Comparison of ENCODE assay signal across 14 cellular contexts in the genomic region with DNA sequence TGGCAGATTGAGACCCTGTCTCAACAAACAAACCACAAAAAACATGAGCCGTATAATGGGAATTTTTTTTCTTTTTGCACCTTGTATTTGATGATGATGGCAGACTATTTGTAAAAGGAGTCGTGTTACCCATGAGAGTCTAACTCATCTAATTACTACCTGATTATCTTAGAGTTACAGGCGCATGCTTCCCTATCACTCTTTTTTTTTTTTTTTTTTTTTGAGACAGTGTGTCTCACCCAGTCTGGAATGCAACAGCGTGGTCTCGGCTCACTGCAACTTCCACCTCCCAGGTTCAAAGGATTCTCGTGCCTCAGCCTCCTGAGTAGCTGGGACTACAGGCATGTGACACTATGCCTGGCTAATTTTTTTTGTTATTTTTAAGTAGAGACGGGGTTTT. TPM values are rescaled to one million over a fixed set of nuclear protein-coding genes. Genes with fewer than 3 reads are reported as not detected.
DNase-seq lines count a peak whose midpoint lies in the region; ATAC-seq, FAIRE-seq and TF ChIP-seq lines count a peak whose summit lies in the region.
"Not testable (repeated sequence)": the region's sequence is repeated elsewhere in the genome, so short reads cannot be mapped to it uniquely, and the experiment has no call there.
"Had no signal": no experiment of that assay in that cellular context is flagged by ENCODE, and none has a peak within 500 bp of the region (broad histone marks: within the 10 kb centered on the region; RNA-seq: fewer than 3 reads in every experiment).

No MANE protein-coding gene starts in this region.

- H3K27me3 Mint-ChIP-seq in Caco-2 (ENCODE audit: insufficient read depth, unreplicated experiment); HFFc6 (ENCODE audit: insufficient read depth); T-cell; activated T-cell treated with anti-CD3 and anti-CD28 coated beads, Interleukin-2, amount 50 U/mL, for 24 hours: not testable (repeated sequence)

- H3K27ac ChIP-seq in GM12878 (ENCODE audit: control insufficient read depth, insufficient read depth); psoas muscle: not testable (repeated sequence)

- not testable (repeated sequence) for H4K20me1 ChIP-seq in GM12878 (ENCODE audit: control insufficient read depth, insufficient read depth)

- ATAC-seq in T-cell (replicated peaks in 1 of 4); GM12878; psoas muscle: not testable (repeated sequence)

- H3K36me3 Mint-ChIP-seq in Caco-2 (ENCODE audit: insufficient read depth, unreplicated experiment) (peaks cover 39% of the 10 kb centered on the region), HFFc6 (ENCODE audit: low read depth) (peaks cover 15% of the 10 kb centered on the region), T-cell (peaks cover 19% of the 10 kb centered on the region)
- peaks cover 40% of the 10 kb centered on the region for H3K36me3 Mint-ChIP-seq in activated T-cell treated with anti-CD3 and anti-CD28 coated beads, Interleukin-2, amount 50 U/mL, for 24 hours (ENCODE audit: low read depth)

- 23% methylated on average over 4 of the region's 7 CpGs for WGBS in GM12878 (ENCODE audit: insufficient coverage, insufficient replicate concordance, low lambda C conversion rate, missing lambda C conversion rate)
- WGBS in psoas muscle, 3 donors: 41 to 68% (median 57%) methylated on average over 6 to 7 of the region's 7 CpGs

- not testable (repeated sequence) for H3K27me3 ChIP-seq in Caco-2 (replicated peaks; ENCODE audit: control insufficient read depth, insufficient read depth, low read length); GM12878 (replicated peaks in 1 of 2; ENCODE audit: control insufficient read depth in 2 of 2, insufficient read depth in 2 of 2, low read length in 1 of 2); psoas muscle (ENCODE audit: insufficient read depth in 3 of 3, low read length in 2 of 3)

- H3K36me3 ChIP-seq in Caco-2 (ENCODE audit: control insufficient read depth, insufficient read depth, low read length); GM12878 (ENCODE audit: control insufficient read depth in 2 of 2, insufficient read depth in 2 of 2, low read length in 1 of 2): not testable (repeated sequence)
- H3K36me3 ChIP-seq in psoas muscle (ENCODE audit: insufficient read depth in 1 of 2, low read depth in 1 of 2): peaks cover 0 to 28% of the 10 kb centered on the region in 2 donors

- not testable (repeated sequence) for H3K4me1 Mint-ChIP-seq in Caco-2 (ENCODE audit: low read depth, unreplicated experiment); HFFc6 (ENCODE audit: low read depth)
- peaks cover 26 to 31% (median 31%) of the 10 kb centered on the region in 3 donors for H3K4me1 Mint-ChIP-seq in T-cell
- peaks cover 26% of the 10 kb centered on the region for H3K4me1 Mint-ChIP-seq in activated T-cell treated with anti-CD3 and anti-CD28 coated beads, Interleukin-2, amount 50 U/mL, for 24 hours (ENCODE audit: low read depth)

- DNase-seq in Caco-2; HFFc6; T-cell; activated T-cell treated with anti-CD3 and anti-CD28 coated beads, Interleukin-2, amount 50 U/mL, for 24 hours; GM12878 (ENCODE audit: low read depth, low spot score); psoas muscle: not testable (repeated sequence)
- peak; percentile 61 for DNase-seq in kidney tubule cell (ENCODE audit: low spot score)

- not testable (repeated sequence) for H2AFZ ChIP-seq in GM12878 (ENCODE audit: control insufficient read depth, low read depth, low read length)

- not testable (repeated sequence) for H3K27ac Mint-ChIP-seq in Caco-2 (ENCODE audit: unreplicated experiment); HFFc6; T-cell; activated T-cell treated with anti-CD3 and anti-CD28 coated beads, Interleukin-2, amount 50 U/mL, for 24 hours

- intact Hi-C loops in Caco-2 (cut with micrococcal nuclease; ENCODE audit: unreplicated experiment); GM12878 (cut with micrococcal nuclease; ENCODE audit: unreplicated experiment); psoas muscle (cut with DNase I): not testable (repeated sequence)

- POLR2A ChIA-PET in Caco-2 (lab: Charles Lee); T-cell (lab: Charles Lee); GM12878 (lab: Charles Lee): not testable (repeated sequence)

- H3K9me3 Mint-ChIP-seq in Caco-2 (ENCODE audit: unreplicated experiment): peaks cover 14% of the 10 kb centered on the region
- H3K9me3 Mint-ChIP-seq in HFFc6; T-cell; activated T-cell treated with anti-CD3 and anti-CD28 coated beads, Interleukin-2, amount 50 U/mL, for 24 hours: not testable (repeated sequence)

- not testable (repeated sequence) for FAIRE-seq in GM12878 (lab: Jason Lieb, UNC)

- TF ChIP-seq CTCF in Caco-2 (IDR thresholded peaks at IDR 0.05; ENCODE audit: insufficient read depth in 1 of 2, low read depth in 1 of 2, low read length in 1 of 2, severe bottlenecking in 1 of 2, unreplicated experiment in 1 of 2); HFFc6 (IDR thresholded peaks at IDR 0.05); GM12878 (IDR thresholded peaks at IDR 0.05 in 2 of 3, conservative IDR thresholded peaks at IDR 0.05 in 1 of 3; ENCODE audit: control insufficient read depth in 2 of 3, extremely low read depth in 1 of 3, insufficient read depth in 1 of 3, low read depth in 3 of 3, low read length in 3 of 3); psoas muscle (IDR thresholded peaks at IDR 0.05): not testable (repeated sequence)

- not testable (repeated sequence) for TF ChIP-seq RAD21 in GM12878 (IDR thresholded peaks at IDR 0.05; ENCODE audit: insufficient read depth, low read depth, low read length)

- H3K9me3 ChIP-seq in Caco-2; GM12878 (replicated peaks; ENCODE audit: control insufficient read depth, insufficient read depth, low read length); psoas muscle: not testable (repeated sequence)

- CTCF ChIA-PET in Caco-2 (lab: Charles Lee); T-cell (lab: Charles Lee); GM12878 (lab: Yijun Ruan, JAX): not testable (repeated sequence)

- TF ChIP-seq EP300 in GM12878 (IDR thresholded peaks at IDR 0.05; ENCODE audit: borderline replicate concordance in 1 of 2, control insufficient read depth in 1 of 2, low read depth in 2 of 2, low read length in 2 of 2): not testable (repeated sequence)

- in situ Hi-C loops in GM12878 (cut with MboI): not testable (repeated sequence)

- H3K4me1 ChIP-seq in Caco-2; GM12878 (ENCODE audit: control insufficient read depth, insufficient read depth, low read length); psoas muscle: not testable (repeated sequence)

- BruUV-seq in Caco-2 (replicated peaks; lab: Mats Ljungman, UMichigan); GM12878 (replicated peaks; lab: Mats Ljungman, UMichigan): not testable (repeated sequence)

- 0 out of 2 replicates have a peak overlapping the region, but pooled peaks have one; percentile 9 for H3K4me2 ChIP-seq in GM12878 (ENCODE audit: control insufficient read depth, insufficient read depth)

- peaks cover 14% of the 10 kb centered on the region for H3K79me2 ChIP-seq in GM12878 (ENCODE audit: control insufficient read depth, insufficient read depth, low read length)

- RAD21 ChIA-PET in GM12878 (lab: Charles Lee; ENCODE audit: unreplicated experiment): not testable (repeated sequence)

- H3K4me3 Mint-ChIP-seq in Caco-2 (ENCODE audit: unreplicated experiment) (peak overlapping the region; percentile 46), HFFc6 (peak overlapping the region; percentile 96), T-cell (peak overlapping the region; percentile 31 to 90 (median 51))
- peak overlapping the region; percentile 96 for H3K4me3 Mint-ChIP-seq in activated T-cell treated with anti-CD3 and anti-CD28 coated beads, Interleukin-2, amount 50 U/mL, for 24 hours

- not testable (repeated sequence) for H3K4me3 ChIP-seq in Caco-2 (ENCODE audit: low read depth, low read length)
- H3K4me3 ChIP-seq in GM12878: peak overlapping the region; percentile 53
- H3K4me3 ChIP-seq in psoas muscle: peak overlapping the region; percentile 81

- SMC1A ChIA-PET in GM12878 (lab: Charles Lee; ENCODE audit: uncharacterized antibody, unreplicated experiment): not testable (repeated sequence)

- not testable (repeated sequence) for H3K9ac ChIP-seq in GM12878 (ENCODE audit: control insufficient read depth, insufficient read depth, low read length)

- not testable (repeated sequence) for TF ChIP-seq POLR2A in GM12878 (IDR thresholded peaks at IDR 0.05; ENCODE audit: low read depth, low read length)

RNA-seq across cellular contexts. Expression of a gene that starts 9.1 kb away (rescaled TPM):
- total RNA-seq in Caco-2 (2022): not detected in 2 replicates
- total RNA-seq in HFFc6 (2021; fragmentation: NEBNext Ultra II Directional; extraction: Animal tissue kit (Norgen Biotek cat#: 25700)): not detected
- not detected for total RNA-seq in T-cell
- not detected in 2 replicates for total RNA-seq in GM12878 (2013; cell fraction: nucleolus; rRNA removed)
- not detected in 2 replicates for total RNA-seq in GM12878 (2014; rRNA removed)
- total RNA-seq in GM12878 (2014; rRNA removed; fragmentation: Illumina TruSeq; extraction: Trizol): not detected in 2 replicates
- not detected in 2 replicates for total RNA-seq in GM12878 (2021)
- 1.0 TPM for polyA plus RNA-seq in GM12878 (2011; ENCODE audit: low read depth)
- not detected in 2 replicates for polyA plus RNA-seq in GM12878 (2011; rRNA removed)
- not detected in 2 replicates for polyA plus RNA-seq in GM12878 (2011; cell fraction: cytosol; rRNA removed)
- polyA plus RNA-seq in GM12878 (2011; cell fraction: nucleus; rRNA removed): not detected in 2 replicates
- 2.1 and 2.8 TPM in 2 replicates for polyA plus RNA-seq in GM12878 (2012)
- not detected in 2 replicates for polyA plus RNA-seq in GM12878 (2014; fragmentation: Illumina TruSeq; extraction: Trizol)
- polyA plus RNA-seq in GM12878 (2014; fragmentation: Nextera tagmentation; extraction: Ambion mirVana): under 1 TPM; 0.05 to 0.40 TPM
- not detected in 2 replicates for polyA plus RNA-seq in GM12878 (2014; rRNA removed)
- 1 to 10 TPM; 1.6 to 2.3 TPM for polyA plus RNA-seq in GM12878 (2016; fragmentation: Nextera tagmentation; extraction: Ambion mirVana)
- polyA minus RNA-seq in GM12878 (2011; rRNA and poly(A)+ RNA removed): 0.21 TPM in 1 of 2 replicates, not detected in the other
- polyA minus RNA-seq in GM12878 (2011; cell fraction: cytosol; rRNA and poly(A)+ RNA removed): not detected in 2 replicates
- polyA minus RNA-seq in GM12878 (2011; cell fraction: nucleus; rRNA and poly(A)+ RNA removed): 0.19 TPM in 1 of 2 replicates, not detected in the other
- not detected for total RNA-seq in psoas muscle
- polyA plus RNA-seq in psoas muscle: under 1 TPM; 0.05 to 0.08 (median 0.08) TPM
- total RNA-seq: activated naive CD4-positive, alpha-beta T cell treated with anti-CD3 and anti-CD28 coated beads, Interleukin-2, amount 50 U/mL, for 72 hours; endothelial cell of umbilical vein; glomerular endothelial cell; mammary epithelial cell; omental fat pad; Right ventricle myocardium inferior; spleen had no signal
- polyA plus RNA-seq: endothelial cell of umbilical vein, mammary epithelial cell had no signal

RNA-seq across cellular contexts. Expression of a gene that starts 30.8 kb away (rescaled TPM):
- total RNA-seq in Caco-2 (2022) (34.2 and 35.2 TPM in 2 replicates), T-cell (10 to 100 TPM; 37.1 to 56.2 (median 48.3) TPM), GM12878 (2014; rRNA removed) (26.4 and 27.8 TPM in 2 replicates), GM12878 (2014; rRNA removed; fragmentation: Illumina TruSeq; extraction: Trizol) (21.0 and 21.2 TPM in 2 replicates), GM12878 (2021) (25.1 and 32.4 TPM in 2 replicates), psoas muscle (10 to 100 TPM in 3 of 4 donors, 1 to 10 TPM in 1; 9.7 to 20.1 (median 13.2) TPM)
- 10 to 100 TPM; 18.8 to 24.7 (median 20.4) TPM for total RNA-seq in HFFc6 (2021; fragmentation: NEBNext Ultra II Directional; extraction: Animal tissue kit (Norgen Biotek cat#: 25700))
- total RNA-seq in GM12878 (2013; cell fraction: nucleolus; rRNA removed): 90.6 and 113 TPM in 2 replicates
- 31.0 TPM for polyA plus RNA-seq in GM12878 (2011; ENCODE audit: low read depth)
- polyA plus RNA-seq in GM12878 (2011; rRNA removed) (21.3 and 23.3 TPM in 2 replicates), GM12878 (2014; fragmentation: Illumina TruSeq; extraction: Trizol) (12.7 and 17.7 TPM in 2 replicates), GM12878 (2014; fragmentation: Nextera tagmentation; extraction: Ambion mirVana) (10 to 100 TPM; 17.0 to 18.3 TPM), GM12878 (2014; rRNA removed) (38.3 and 43.9 TPM in 2 replicates), GM12878 (2016; fragmentation: Nextera tagmentation; extraction: Ambion mirVana) (10 to 100 TPM; 31.6 to 38.4 TPM), psoas muscle (10 to 100 TPM; 13.1 to 20.4 (median 15.9) TPM)
- 24.1 and 34.0 TPM in 2 replicates for polyA plus RNA-seq in GM12878 (2011; cell fraction: cytosol; rRNA removed)
- polyA plus RNA-seq in GM12878 (2011; cell fraction: nucleus; rRNA removed): 80.6 and 93.3 TPM in 2 replicates
- polyA plus RNA-seq in GM12878 (2012): 30.8 and 40.1 TPM in 2 replicates
- polyA minus RNA-seq in GM12878 (2011; rRNA and poly(A)+ RNA removed): 6.1 and 11.8 TPM in 2 replicates
- 5.9 and 7.0 TPM in 2 replicates for polyA minus RNA-seq in GM12878 (2011; cell fraction: cytosol; rRNA and poly(A)+ RNA removed)
- polyA minus RNA-seq in GM12878 (2011; cell fraction: nucleus; rRNA and poly(A)+ RNA removed): 16.8 and 30.2 TPM in 2 replicates

Comparison
In these comparisons a context has a peak if more than half of its experiments do, and no peak if none do; other contexts are left out.
1. H3K4me3 Mint-ChIP-seq: peak in every context shown above with its lines; median percentile 96 in HFFc6; 96 in activated T-cell treated with anti-CD3 and anti-CD28 coated beads, Interleukin-2, amount 50 U/mL, for 24 hours; 51 in T-cell; 46 in Caco-2.